In the genomic region with DNA sequence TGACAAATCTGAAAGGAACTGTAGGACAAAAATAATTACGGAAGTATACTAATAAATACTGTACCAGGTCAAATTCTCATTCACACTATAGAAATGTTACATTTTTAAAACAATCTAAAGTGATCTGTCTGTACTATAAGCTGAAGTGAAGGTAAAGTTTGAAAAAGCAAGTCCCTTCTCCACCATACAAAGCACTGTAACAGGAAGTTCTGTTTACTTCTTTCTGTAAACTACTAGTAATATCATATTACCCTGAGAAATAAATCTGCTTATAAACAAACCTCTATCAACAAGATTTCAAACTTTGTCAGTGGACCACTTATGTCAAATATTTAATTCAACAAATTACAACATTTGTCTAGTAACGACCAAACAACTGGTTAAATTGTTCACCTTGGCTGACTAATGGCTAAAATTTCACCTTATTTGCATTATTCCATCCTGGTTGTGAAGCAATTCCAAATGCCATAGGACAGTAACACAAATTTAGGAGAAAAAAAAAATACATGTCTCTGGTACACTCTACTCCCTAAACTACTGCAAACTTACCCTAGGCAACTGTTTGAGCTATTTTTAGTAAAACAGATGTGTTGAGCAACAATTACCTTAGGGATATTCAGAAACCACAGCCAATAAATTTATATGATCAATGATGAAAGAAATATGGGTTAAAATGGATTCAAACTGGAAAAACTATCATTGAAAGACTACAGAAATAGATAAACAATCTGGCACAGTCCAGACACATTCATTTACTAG, we compare ENCODE assay signal across 12 cellular contexts.
A peak's percentile ranks its signal among the peaks of the same experiment; 100 is the strongest.
DNase-seq lines count a peak whose midpoint lies in the region; ATAC-seq, FAIRE-seq and TF ChIP-seq lines count a peak whose summit lies in the region.
"Had no signal": no experiment of that assay in that cellular context is flagged by ENCODE, and none has a peak within 500 bp of the region (broad histone marks: within the 10 kb centered on the region; RNA-seq: fewer than 3 reads in every experiment).

No MANE protein-coding gene starts in this region.

- no peaks in the 10 kb centered on the region for H3K27me3 Mint-ChIP-seq in CD8-positive, alpha-beta T cell (ENCODE audit: low read depth)
- H3K27me3 Mint-ChIP-seq in IgD-negative memory B cell: no peaks in the 10 kb centered on the region
- no peaks in the 10 kb centered on the region for H3K27me3 Mint-ChIP-seq in brain
- H3K27me3 Mint-ChIP-seq in nephron progenitor cell (ENCODE audit: low read depth, poor library complexity): no peaks in the 10 kb centered on the region

- no peak overlapping the region for H3K27ac ChIP-seq in CD8-positive, alpha-beta T cell (ENCODE audit: low read depth, low read length)
- H3K27ac ChIP-seq in upper lobe of left lung (peak overlapping the region in 1 of 4 donors; percentile 67), kidney (ENCODE audit: low read depth in 2 of 2, low read length in 2 of 2) (no peak overlapping the region)
- H3K27ac ChIP-seq: SJSA1 had no signal

- no peaks in the 10 kb centered on the region for H3K36me3 ChIP-seq in CD8-positive, alpha-beta T cell (ENCODE audit: insufficient read depth, low read length)
- H3K36me3 ChIP-seq in upper lobe of left lung: peaks cover 0 to 7% (median 0%) of the 10 kb centered on the region in 4 donors
- H3K36me3 ChIP-seq in kidney (ENCODE audit: control insufficient read depth in 1 of 2, insufficient read depth in 2 of 2, low read length in 2 of 2): no peaks in the 10 kb centered on the region

- peaks cover 70% of the 10 kb centered on the region for H3K4me1 ChIP-seq in CD8-positive, alpha-beta T cell (ENCODE audit: insufficient read depth, low read length)
- H3K4me1 ChIP-seq in upper lobe of left lung: peaks cover 68 to 81% (median 78%) of the 10 kb centered on the region in 4 donors
- peaks cover 11 to 41% of the 10 kb centered on the region in 2 donors for H3K4me1 ChIP-seq in kidney (ENCODE audit: control insufficient read depth in 1 of 2, insufficient read depth in 1 of 2, low read depth in 1 of 2, low read length in 2 of 2)

- no peak for FAIRE-seq in kidney (lab: Jason Lieb, UNC)

- H3K27ac Mint-ChIP-seq in CD8-positive, alpha-beta T cell: no peak overlapping the region
- H3K27ac Mint-ChIP-seq in IgD-negative memory B cell: peak overlapping the region; percentile 47 to 92 (median 91)
- H3K27ac Mint-ChIP-seq in brain: peak overlapping the region in 1 of 5 experiments; percentile 39
- H3K27ac Mint-ChIP-seq in nephron progenitor cell: peak overlapping the region; percentile 27

- H3K9me3 ChIP-seq in CD8-positive, alpha-beta T cell (ENCODE audit: low read length): no peaks in the 10 kb centered on the region
- H3K9me3 ChIP-seq in upper lobe of left lung (no peaks in the 10 kb centered on the region), kidney (ENCODE audit: control insufficient read depth in 1 of 2, low read length in 2 of 2) (no peaks in the 10 kb centered on the region)
- H3K9me3 ChIP-seq: SJSA1 had no signal

- intact Hi-C loops in CD8-positive, alpha-beta T cell (cut with DNase I, micrococcal nuclease): no loop called here
- intact Hi-C loops in kidney (cut with DNase I): no loop called here

- no peak for ATAC-seq in CD8-positive, alpha-beta T cell
- ATAC-seq in upper lobe of left lung (ENCODE audit: low FRiP score in 2 of 2): no peak

- CTCF ChIA-PET in CD8-positive, alpha-beta T cell (lab: Charles Lee): no interaction called here

- H3K27me3 ChIP-seq in CD8-positive, alpha-beta T cell (ENCODE audit: insufficient read depth, low read length): no peaks in the 10 kb centered on the region
- H3K27me3 ChIP-seq in upper lobe of left lung: no peaks in the 10 kb centered on the region
- H3K27me3 ChIP-seq: SJSA1 had no signal

- H3K4me3 Mint-ChIP-seq in CD8-positive, alpha-beta T cell: peak overlapping the region; percentile 33
- H3K4me3 Mint-ChIP-seq in IgD-negative memory B cell (peak overlapping the region; percentile 70 to 95 (median 77)), brain (peak overlapping the region in 3 of 5 experiments; percentile 29 to 54 (median 46)), nephron progenitor cell (peak overlapping the region; percentile 48)

- H3K9ac ChIP-seq in kidney (ENCODE audit: low read length in 2 of 2): no peak overlapping the region

- TF ChIP-seq EP300 in upper lobe of left lung (IDR thresholded peaks at IDR 0.05): no peak

- no peak for TF ChIP-seq POLR2A in upper lobe of left lung (IDR thresholded peaks at IDR 0.05)

- H3K9me3 Mint-ChIP-seq in CD8-positive, alpha-beta T cell: no peaks in the 10 kb centered on the region
- H3K9me3 Mint-ChIP-seq in IgD-negative memory B cell (no peaks in the 10 kb centered on the region), brain (peaks cover 0 to 3% (median 0%) of the 10 kb centered on the region in 5 experiments), nephron progenitor cell (peaks cover 10% of the 10 kb centered on the region)

- no peak for DNase-seq in CD8-positive, alpha-beta T cell
- DNase-seq in nephron progenitor cell (no peak), upper lobe of left lung (no peak), NCI-H526 (lab: John Stamatoyannopoulos, UW) (no peak), COLO829 (ENCODE audit: low spot score) (no peak), kidney (no peak)
- DNase-seq: activated CD4-positive, alpha-beta T cell treated with anti-CD3 and anti-CD28 coated beads for 4 hours; Kasumi-1; occipital lobe had no signal

- H3K4me3 ChIP-seq in CD8-positive, alpha-beta T cell (ENCODE audit: low read depth, low read length): no peak overlapping the region
- H3K4me3 ChIP-seq in upper lobe of left lung (no peak overlapping the region), kidney (ENCODE audit: low read length in 2 of 2) (no peak overlapping the region)
- H3K4me3 ChIP-seq: SJSA1 had no signal

- H3K36me3 Mint-ChIP-seq in CD8-positive, alpha-beta T cell: peaks cover 57% of the 10 kb centered on the region
- H3K36me3 Mint-ChIP-seq in IgD-negative memory B cell: peaks cover 8% of the 10 kb centered on the region
- peaks cover 84% of the 10 kb centered on the region for H3K36me3 Mint-ChIP-seq in brain
- H3K36me3 Mint-ChIP-seq in nephron progenitor cell (ENCODE audit: low read depth): peaks cover 75% of the 10 kb centered on the region

- no peak for TF ChIP-seq CTCF in CD8-positive, alpha-beta T cell (IDR thresholded peaks at IDR 0.05)
- TF ChIP-seq CTCF in brain (conservative IDR thresholded peaks at IDR 0.05): no peak
- no peak for TF ChIP-seq CTCF in nephron progenitor cell (IDR thresholded peaks at IDR 0.05)
- no peak for TF ChIP-seq CTCF in upper lobe of left lung (IDR thresholded peaks at IDR 0.05)
- no peak for TF ChIP-seq CTCF in kidney (IDR thresholded peaks at IDR 0.05; ENCODE audit: borderline replicate concordance, extremely low read depth, insufficient read depth)

- 36 to 55% methylated on average over 2 of the region's 2 CpGs for WGBS in upper lobe of left lung, 2 donors

- POLR2A ChIA-PET in CD8-positive, alpha-beta T cell (lab: Charles Lee): no interaction called here

- H3K4me1 Mint-ChIP-seq in CD8-positive, alpha-beta T cell (ENCODE audit: low read depth): peaks cover 82% of the 10 kb centered on the region
- H3K4me1 Mint-ChIP-seq in IgD-negative memory B cell: peaks cover 55 to 68% (median 68%) of the 10 kb centered on the region in 3 donors
- H3K4me1 Mint-ChIP-seq in brain: peaks cover 91% of the 10 kb centered on the region
- H3K4me1 Mint-ChIP-seq in nephron progenitor cell: peaks cover 44% of the 10 kb centered on the region
